11 cellular contexts compared by ENCODE assay signal in genomic region chr5:140347382-140347781, GRCh38. TPM values are rescaled to one million over a fixed set of nuclear protein-coding genes. Genes with fewer than 3 reads are reported as not detected.
DNase-seq lines count a peak whose midpoint lies in the region; ATAC-seq and TF ChIP-seq lines count a peak whose summit lies in the region.
"Had no signal": no experiment of that assay in that cellular context is flagged by ENCODE, and none has a peak within 500 bp of the region (broad histone marks: within the 10 kb centered on the region; RNA-seq: fewer than 3 reads in every experiment).

No MANE protein-coding gene starts in this region.

- in situ Hi-C loops in GM13977 (cut with MboI; ENCODE audit: low pct_unique_long_range_greater_than_20kb, low sequenced_read_pairs, unreplicated experiment) = no loop called here

- peaks cover 17 to 26% of the 10 kb centered on the region in 2 donors for H3K4me1 Mint-ChIP-seq in immature natural killer cell
- H3K4me1 Mint-ChIP-seq in stimulated activated naive CD8-positive, alpha-beta T cell treated with anti-CD3 and anti-CD28 coated beads, Interleukin-15, amount 100 ng/mL, for 72 hours = peaks cover 45% of the 10 kb centered on the region

- H3K27ac Mint-ChIP-seq in immature natural killer cell = no peak overlapping the region
- peak overlapping the region in 1 of 2 donors; percentile 30 for H3K27ac Mint-ChIP-seq in stimulated activated naive CD8-positive, alpha-beta T cell treated with anti-CD3 and anti-CD28 coated beads, Interleukin-15, amount 100 ng/mL, for 72 hours

- DNase-seq in SK-N-SH (no peak), immature natural killer cell (no peak), GM13977 (ENCODE audit: low spot score) (no peak)
- DNase-seq in stimulated activated naive CD8-positive, alpha-beta T cell treated with anti-CD3 and anti-CD28 coated beads, Interleukin-15, amount 100 ng/mL, for 72 hours = no peak
- DNase-seq: activated CD8-positive, alpha-beta memory T cell treated with anti-CD3 and anti-CD28 coated beads, Interleukin-2, amount 50 U/mL, for 48 hours; retina had no signal

- no peak for TF ChIP-seq EP300 in SK-N-SH (IDR thresholded peaks at IDR 0.05; ENCODE audit: borderline replicate concordance in 1 of 2, low read depth in 1 of 2, low read length in 1 of 2)

- H3K9me3 ChIP-seq in SK-N-SH = no peaks in the 10 kb centered on the region
- H3K9me3 ChIP-seq: thoracic aorta had no signal

- no peak overlapping the region for H3K4me3 ChIP-seq in SK-N-SH (ENCODE audit: low read depth in 2 of 2, low read length in 1 of 2)

- H3K27me3 ChIP-seq in SK-N-SH (ENCODE audit: insufficient read depth) = no peaks in the 10 kb centered on the region

- no peaks in the 10 kb centered on the region for H3K9me3 Mint-ChIP-seq in immature natural killer cell
- no peaks in the 10 kb centered on the region for H3K9me3 Mint-ChIP-seq in stimulated activated naive CD8-positive, alpha-beta T cell treated with anti-CD3 and anti-CD28 coated beads, Interleukin-15, amount 100 ng/mL, for 72 hours

- TF ChIP-seq RAD21 in SK-N-SH (IDR thresholded peaks at IDR 0.05; ENCODE audit: low read length) = no peak

- H3K9me2 ChIP-seq in SK-N-SH = no peaks in the 10 kb centered on the region

- H3K4me2 ChIP-seq in SK-N-SH = peak overlapping the region; percentile 94; the same call in 1 of the 2 replicates

- peak overlapping the region; percentile 72 to 82 (median 78) for H3K4me3 Mint-ChIP-seq in immature natural killer cell
- H3K4me3 Mint-ChIP-seq in stimulated activated naive CD8-positive, alpha-beta T cell treated with anti-CD3 and anti-CD28 coated beads, Interleukin-15, amount 100 ng/mL, for 72 hours = peak overlapping the region; percentile 35 to 84

- peaks cover 8% of the 10 kb centered on the region for H3F3A ChIP-seq in SK-N-SH (replicated peaks; ENCODE audit: insufficient read depth)

- peaks cover 0 to 12% of the 10 kb centered on the region in 2 experiments for H3K36me3 ChIP-seq in SK-N-SH (replicated peaks in 1 of 2; ENCODE audit: control insufficient read depth in 1 of 2, insufficient read depth in 2 of 2, low read length in 1 of 2)
- H3K36me3 ChIP-seq: thoracic aorta had no signal

- ATAC-seq in SK-N-SH treated with all-trans-retinoic acid at 6 μM for 48 hours = no peak
- no peak for ATAC-seq in stimulated activated naive CD8-positive, alpha-beta T cell treated with anti-CD3 and anti-CD28 coated beads, Interleukin-15, amount 100 ng/mL, for 72 hours
- no peak for ATAC-seq in GM21717 (IDR thresholded peaks at IDR 0.05; ENCODE audit: unreplicated experiment)
- no peak for ATAC-seq in HG03039 (IDR thresholded peaks at IDR 0.05; ENCODE audit: unreplicated experiment)

- peaks cover 12 to 25% of the 10 kb centered on the region in 2 experiments for H3K4me1 ChIP-seq in SK-N-SH (ENCODE audit: control insufficient read depth in 1 of 2, insufficient read depth in 2 of 2, low read depth in 1 of 2, low read length in 1 of 2)

- H3K36me3 Mint-ChIP-seq in immature natural killer cell = no peaks in the 10 kb centered on the region

- peaks cover 40% of the 10 kb centered on the region for H3K79me2 ChIP-seq in SK-N-SH (ENCODE audit: insufficient read depth)

- CTCF ChIA-PET in SK-N-SH (lab: Yijun Ruan, JAX) = interaction anchor here (0.6 to 15.0 kb wide), 21 partner anchors 8 to 235 kb away, joined by 3 to 418 read pairs (median 6); partner anchors contain the start of gene PFDN1

- H3K9ac ChIP-seq in SK-N-SH = no peak overlapping the region

- WGBS in SK-N-SH (ENCODE audit: low lambda C conversion rate) = 94% methylated on average over 2 of the region's 2 CpGs

- TF ChIP-seq CTCF in SK-N-SH (IDR thresholded peaks at IDR 0.05) (no peak), GM13977 (IDR thresholded peaks at IDR 0.05; ENCODE audit: extremely low read depth, insufficient read depth, missing control alignments) (no peak)

- peaks cover 3 to 28% (median 5%) of the 10 kb centered on the region in 3 donors for H3K27me3 Mint-ChIP-seq in immature natural killer cell (ENCODE audit: low read depth in 3 of 3)
- peaks cover 47% of the 10 kb centered on the region for H3K27me3 Mint-ChIP-seq in stimulated activated naive CD8-positive, alpha-beta T cell treated with anti-CD3 and anti-CD28 coated beads, Interleukin-15, amount 100 ng/mL, for 72 hours

- no peak overlapping the region for H2AFZ ChIP-seq in SK-N-SH (ENCODE audit: low read depth)

- POLR2A ChIA-PET in SK-N-SH (lab: Yijun Ruan, JAX) = no interaction called here

- H4K20me1 ChIP-seq in SK-N-SH (ENCODE audit: insufficient read depth) = peaks cover 17% of the 10 kb centered on the region

- peak overlapping the region in 1 of 2 experiments; percentile 35; a peak in 1 of 4 replicates for H3K27ac ChIP-seq in SK-N-SH (ENCODE audit: low read depth in 2 of 2, low read length in 1 of 2)
- H3K27ac ChIP-seq in angular gyrus (ENCODE audit: low read depth, low read length) = peak overlapping the region; percentile 68

TF ChIP-seq in SK-N-SH, 30 proteins besides CTCF, POLR2A, EP300 and RAD21:
- no peak for TF ChIP-seq ELF1 (IDR thresholded peaks at IDR 0.05)
- TF ChIP-seq YY1 (IDR thresholded peaks at IDR 0.05; ENCODE audit: low read depth) = no peak
- TF ChIP-seq MAX (IDR thresholded peaks at IDR 0.05; ENCODE audit: low read depth) = no peak
- TF ChIP-seq IRF3 (IDR thresholded peaks at IDR 0.05; ENCODE audit: low read depth, low read length) = no peak
- TF ChIP-seq GATA2 (CRISPR knock-in tag; IDR thresholded peaks at IDR 0.05) = no peak
- TF ChIP-seq FOXJ3 (CRISPR knock-in tag; IDR thresholded peaks at IDR 0.05) = no peak

TF ChIP-seq in SK-N-SH treated with all-trans-retinoic acid at 6 μM for 48 hours, 23 proteins besides CTCF, POLR2A, EP300 and RAD21 (continues in another document):
- no peak for TF ChIP-seq TSHZ2 (CRISPR knock-in tag; IDR thresholded peaks at IDR 0.05)
- TF ChIP-seq PPARA (CRISPR knock-in tag; IDR thresholded peaks at IDR 0.05; ENCODE audit: borderline replicate concordance) = no peak
- no peak for TF ChIP-seq GLIS3 (CRISPR knock-in tag; IDR thresholded peaks at IDR 0.05)
- no peak for TF ChIP-seq TCF4 (CRISPR knock-in tag; IDR thresholded peaks at IDR 0.05; ENCODE audit: borderline replicate concordance)
- no peak for TF ChIP-seq ZNF8 (CRISPR knock-in tag; IDR thresholded peaks at IDR 0.05)
- no peak for TF ChIP-seq RARB (CRISPR knock-in tag; IDR thresholded peaks at IDR 0.05)
- no peak for TF ChIP-seq CREB5 (CRISPR knock-in tag; IDR thresholded peaks at IDR 0.05; ENCODE audit: low read depth)
- no peak for TF ChIP-seq ISL1 (CRISPR knock-in tag; IDR thresholded peaks at IDR 0.05)
- no peak for TF ChIP-seq ZNF565 (CRISPR knock-in tag; conservative IDR thresholded peaks at IDR 0.05; ENCODE audit: low read depth)
- TF ChIP-seq ESRRG (CRISPR knock-in tag; IDR thresholded peaks at IDR 0.05) = no peak
- TF ChIP-seq ZNF70 (CRISPR knock-in tag; IDR thresholded peaks at IDR 0.05) = no peak
- no peak for TF ChIP-seq CSDC2 (CRISPR knock-in tag; IDR thresholded peaks at IDR 0.05)

RNA-seq across cellular contexts. Expression of gene HBEGF, which starts 1.0 kb away (rescaled TPM):
- polyA plus RNA-seq in SK-N-SH (2012; rRNA removed) = 56.2 and 59.8 TPM in 2 replicates
- 39.3 and 56.3 TPM in 2 replicates for polyA plus RNA-seq in SK-N-SH (2012; cell fraction: cytosol; rRNA removed)
- polyA plus RNA-seq in SK-N-SH (2012; cell fraction: nucleus; rRNA removed) = 73.4 and 106 TPM in 2 replicates
- 1 to 10 TPM in 1 of 3 donors, under 1 TPM in 1, not detected in 1; 0.80 to 2.2 TPM for polyA plus RNA-seq in immature natural killer cell

RNA-seq across cellular contexts. Expression of gene SLC4A9, which starts 12.6 kb away (rescaled TPM):
- polyA plus RNA-seq in SK-N-SH (2012; rRNA removed) (0.02 TPM in 1 of 2 replicates, not detected in the other), immature natural killer cell (not detected)
- polyA plus RNA-seq in SK-N-SH (2012; cell fraction: cytosol; rRNA removed) = 0.01 TPM in 2 replicates
- 0.09 and 0.10 TPM in 2 replicates for polyA plus RNA-seq in SK-N-SH (2012; cell fraction: nucleus; rRNA removed)

RNA-seq across cellular contexts. Expression of gene PFDN1, which starts 44.5 kb away (rescaled TPM):
- polyA plus RNA-seq in SK-N-SH (2012; rRNA removed) (55.2 and 63.6 TPM in 2 replicates), immature natural killer cell (100 to 1,000 TPM; 114 to 225 (median 150) TPM)
- polyA plus RNA-seq in SK-N-SH (2012; cell fraction: cytosol; rRNA removed) = 78.2 and 78.4 TPM in 2 replicates
- 31.6 and 34.6 TPM in 2 replicates for polyA plus RNA-seq in SK-N-SH (2012; cell fraction: nucleus; rRNA removed)

RNA-seq across cellular contexts. Expression of gene ANKHD1, which starts 54.3 kb away (rescaled TPM):
- 26.7 and 36.4 TPM in 2 replicates for polyA plus RNA-seq in SK-N-SH (2012; rRNA removed)
- 23.0 and 24.5 TPM in 2 replicates for polyA plus RNA-seq in SK-N-SH (2012; cell fraction: cytosol; rRNA removed)
- polyA plus RNA-seq in SK-N-SH (2012; cell fraction: nucleus; rRNA removed) = 62.8 and 92.2 TPM in 2 replicates
- 10 to 100 TPM; 37.0 to 86.1 (median 62.7) TPM for polyA plus RNA-seq in immature natural killer cell

Comparison
In these comparisons a context has a peak if more than half of its experiments do, and no peak if none do; other contexts are left out.
1. RNA of gene HBEGF, which starts 1.0 kb away (polyA plus RNA-seq): 39.3 to 106 TPM in SK-N-SH; 0.80 to 2.2 TPM in immature natural killer cell; every median in the first group is over 10 times any median in the second.